ENCODE assay signal across 1 cellular context in genomic region chr5:178504340-178504960, GRCh38.
TF ChIP-seq lines count a peak whose summit lies in the region.

No MANE protein-coding gene starts in this region.

TF ChIP-seq in WTC11, 78 proteins besides CTCF, POLR2A, EP300 and RAD21:
- no peak for TF ChIP-seq ZNF281 (CRISPR knock-in tag; IDR thresholded peaks at IDR 0.05)
- TF ChIP-seq E2F1 (CRISPR knock-in tag; IDR thresholded peaks at IDR 0.05) = no peak
- no peak for TF ChIP-seq USF2 (CRISPR knock-in tag; IDR thresholded peaks at IDR 0.05)
- no peak for TF ChIP-seq NR2C2 (CRISPR knock-in tag; IDR thresholded peaks at IDR 0.05)
- no peak for TF ChIP-seq CREB1 (CRISPR knock-in tag; IDR thresholded peaks at IDR 0.05)
- TF ChIP-seq GTF2I (CRISPR knock-in tag; conservative IDR thresholded peaks at IDR 0.05) = no peak
- TF ChIP-seq STAT6 (CRISPR knock-in tag; conservative IDR thresholded peaks at IDR 0.05; ENCODE audit: low read depth) = no peak
- TF ChIP-seq NFATC4 (CRISPR knock-in tag; IDR thresholded peaks at IDR 0.05) = no peak
- TF ChIP-seq PRRX2 (CRISPR knock-in tag; IDR thresholded peaks at IDR 0.05) = no peak
- no peak for TF ChIP-seq MAX (CRISPR knock-in tag; IDR thresholded peaks at IDR 0.05)
- TF ChIP-seq ARID4B (CRISPR knock-in tag; IDR thresholded peaks at IDR 0.05; ENCODE audit: borderline replicate concordance) = no peak
- TF ChIP-seq ZNF263 (CRISPR knock-in tag; IDR thresholded peaks at IDR 0.05; ENCODE audit: low read depth) = no peak
- TF ChIP-seq JAZF1 (CRISPR knock-in tag; IDR thresholded peaks at IDR 0.05) = no peak
- TF ChIP-seq ZNF423 (CRISPR knock-in tag; IDR thresholded peaks at IDR 0.05) = no peak
- no peak for TF ChIP-seq MLX (CRISPR knock-in tag; IDR thresholded peaks at IDR 0.05)
- TF ChIP-seq SMAD3 (CRISPR knock-in tag; IDR thresholded peaks at IDR 0.05; ENCODE audit: borderline replicate concordance) = no peak
- no peak for TF ChIP-seq ETV6 (CRISPR knock-in tag; IDR thresholded peaks at IDR 0.05)
- TF ChIP-seq ZNF121 (CRISPR knock-in tag; IDR thresholded peaks at IDR 0.05) = no peak
- TF ChIP-seq GABPB1 (CRISPR knock-in tag; IDR thresholded peaks at IDR 0.05) = no peak
TF ChIP-seq in WTC11: peak in this region for 0.
